ENCODE assay signal across 22 cellular contexts in genomic region chr12:69922999-69923398, GRCh38.
"Had no signal": no experiment of that assay in that cellular context is flagged by ENCODE, and none has a peak within 500 bp of the region (broad histone marks: within the 10 kb centered on the region; RNA-seq: fewer than 3 reads in every experiment).

No MANE protein-coding gene starts in this region.

- DNase-seq: activated B cell treated with CpG ODN at 0.5 μM for 24 hours; activated CD4-positive, alpha-beta T cell treated with anti-CD3 and anti-CD28 coated beads for 36 hours; activated CD4-positive, alpha-beta T cell treated with anti-CD3 and anti-CD28 coated beads, Interleukin-2, amount 50 U/mL, for 4 hours; activated CD8-positive, alpha-beta memory T cell treated with anti-CD3 and anti-CD28 coated beads, Interleukin-2, amount 50 U/mL, for 48 hours; activated naive CD4-positive, alpha-beta T cell treated with anti-CD3 and anti-CD28 coated beads for 36 hours; activated T-cell treated with anti-CD3 and anti-CD28 coated beads, Interleukin-2, amount 50 U/mL, for 4 hours; amygdala; cerebellar nuclear complex; esophagus squamous epithelium; gastrocnemius medialis; head of caudate nucleus; hypothalamus; left ventricle myocardium inferior; naive thymus-derived CD4-positive, alpha-beta T cell; occipital lobe; posterior cingulate gyrus; right lobe of liver; stimulated activated CD4-positive, alpha-beta T cell treated with anti-CD3 and anti-CD28 coated beads, Interleukin-1b, Interleukin-23, amount 100 ng/mL, for 48 hours; stimulated activated naive CD8-positive, alpha-beta T cell treated with anti-CD3 and anti-CD28 coated beads, Interleukin-15, amount 100 ng/mL, for 72 hours; tibial artery had no signal

- H3K9me3 Mint-ChIP-seq: activated naive CD4-positive, alpha-beta T cell treated with anti-CD3 and anti-CD28 coated beads for 36 hours; activated T-cell treated with anti-CD3 and anti-CD28 coated beads, Interleukin-2, amount 50 U/mL, for 4 hours; activated T-helper 2 cell treated with anti-CD3 and anti-CD28 coated beads, Interferon-gamma antibody, Interleukin-2, Interleukin-4, amounts not matched to agents 10 μg/mL and 5 μg/mL and 100 μg/mL, durations not matched to agents 14 hours and 24 hours and 36 hours; stimulated activated naive CD8-positive, alpha-beta T cell treated with anti-CD3 and anti-CD28 coated beads, Interleukin-15, amount 100 ng/mL, for 72 hours had no signal

- H3K4me1 Mint-ChIP-seq: activated CD4-positive, alpha-beta T cell treated with anti-CD3 and anti-CD28 coated beads for 36 hours; naive thymus-derived CD4-positive, alpha-beta T cell; neural crest cell; stimulated activated naive CD8-positive, alpha-beta T cell treated with anti-CD3 and anti-CD28 coated beads, Interleukin-15, amount 100 ng/mL, for 72 hours had no signal

- H3K36me3 Mint-ChIP-seq: naive thymus-derived CD4-positive, alpha-beta T cell had no signal

- H3K27me3 Mint-ChIP-seq: activated B cell treated with CpG ODN at 0.5 μM for 24 hours had no signal

- H3K4me3 Mint-ChIP-seq: activated B cell treated with CpG ODN at 0.5 μM for 24 hours; activated CD4-positive, alpha-beta T cell treated with anti-CD3 and anti-CD28 coated beads for 36 hours; activated naive CD4-positive, alpha-beta T cell treated with anti-CD3 and anti-CD28 coated beads for 36 hours; activated T-cell treated with anti-CD3 and anti-CD28 coated beads, Interleukin-2, amount 50 U/mL, for 4 hours; naive thymus-derived CD4-positive, alpha-beta T cell; neural crest cell; stimulated activated naive CD8-positive, alpha-beta T cell treated with anti-CD3 and anti-CD28 coated beads, Interleukin-15, amount 100 ng/mL, for 72 hours had no signal

- ATAC-seq: activated CD4-positive, alpha-beta T cell treated with anti-CD3 and anti-CD28 coated beads for 36 hours; activated T-cell treated with anti-CD3 and anti-CD28 coated beads, Interleukin-2, amount 50 U/mL, for 4 hours; gastrocnemius medialis; naive thymus-derived CD4-positive, alpha-beta T cell; right lobe of liver; stimulated activated naive CD8-positive, alpha-beta T cell treated with anti-CD3 and anti-CD28 coated beads, Interleukin-15, amount 100 ng/mL, for 72 hours had no signal

- H3K27ac Mint-ChIP-seq: activated B cell treated with CpG ODN at 0.5 μM for 24 hours; activated CD4-positive, alpha-beta T cell treated with anti-CD3 and anti-CD28 coated beads for 36 hours; activated naive CD4-positive, alpha-beta T cell treated with anti-CD3 and anti-CD28 coated beads for 36 hours; activated T-helper 2 cell treated with anti-CD3 and anti-CD28 coated beads, Interferon-gamma antibody, Interleukin-2, Interleukin-4, amounts not matched to agents 10 μg/mL and 5 μg/mL and 100 μg/mL, durations not matched to agents 14 hours and 24 hours and 36 hours; naive thymus-derived CD4-positive, alpha-beta T cell had no signal
